ENCODE assay signal across 16 cellular contexts in genomic region chr5:37739817-37740261, GRCh38.
DNase-seq lines count a peak whose midpoint lies in the region; ATAC-seq and TF ChIP-seq lines count a peak whose summit lies in the region.
"Had no signal": no experiment of that assay in that cellular context is flagged by ENCODE, and none has a peak within 500 bp of the region (broad histone marks: within the 10 kb centered on the region; RNA-seq: fewer than 3 reads in every experiment).

No MANE protein-coding gene starts in this region.

- H3K36me3 ChIP-seq in SK-N-MC (ENCODE audit: insufficient read depth, low read length), result peaks cover 29% of the 10 kb centered on the region
- no peaks in the 10 kb centered on the region for H3K36me3 ChIP-seq in skeletal muscle satellite cell (ENCODE audit: insufficient read depth, low read length)
- H3K36me3 ChIP-seq in psoas muscle (ENCODE audit: insufficient read depth in 1 of 2, low read depth in 1 of 2), result no peaks in the 10 kb centered on the region
- H3K36me3 ChIP-seq: colonic mucosa had no signal

- H3K9ac ChIP-seq in SK-N-MC (ENCODE audit: insufficient read length) (peak overlapping the region; percentile 21), skeletal muscle satellite cell (ENCODE audit: low read depth, low read length) (peak overlapping the region; percentile 73)

- intact Hi-C loops in psoas muscle (cut with DNase I), result loop anchor here in 1 of 2 donors (5.0 kb wide), 1 partner anchor 72 kb away; no protein-coding TSS in a partner anchor

- H3K4me1 ChIP-seq in skeletal muscle satellite cell (ENCODE audit: control insufficient read depth, insufficient read depth, low read length), result peaks cover 47% of the 10 kb centered on the region
- H3K4me1 ChIP-seq in psoas muscle, result peaks cover 47% of the 10 kb centered on the region

- H3K9me3 ChIP-seq in SK-N-MC (ENCODE audit: low read depth, low read length) (no peaks in the 10 kb centered on the region), skeletal muscle satellite cell (replicated peaks; ENCODE audit: low read length) (no peaks in the 10 kb centered on the region), psoas muscle (no peaks in the 10 kb centered on the region)
- H3K9me3 ChIP-seq: colonic mucosa had no signal

- peak overlapping the region; percentile 63 for H3K4me2 ChIP-seq in skeletal muscle satellite cell (ENCODE audit: low read length)

- DNase-seq in EL, result peak; percentile 58
- peak; percentile 39 for DNase-seq in SK-N-MC (ENCODE audit: low read depth, low spot score)
- DNase-seq in fibroblast of pulmonary artery (ENCODE audit: low read depth), result peak; percentile 80
- no peak for DNase-seq in NCI-H2029 treated with DMSO at 0.1 percent for 48 hours (lab: John Stamatoyannopoulos, UW)
- DNase-seq in HuH-7.5 (ENCODE audit: low spot score), result no peak
- no peak for DNase-seq in kidney tubule cell (ENCODE audit: low spot score)
- DNase-seq in psoas muscle, result no peak
- DNase-seq: CD4-positive, CD25-positive, alpha-beta regulatory T cell; colonic mucosa; NCI-H1417; stimulated activated CD4-positive, alpha-beta T cell treated with anti-CD3 and anti-CD28 coated beads, Interleukin-12 subunit alpha, Interleukin-12 subunit beta, amount 100 ng/mL, for 4 hours; T-helper 1 cell; trophoblast cell had no signal

- H3K27me3 ChIP-seq in skeletal muscle satellite cell (ENCODE audit: control insufficient read depth, insufficient read depth, low read length) (no peaks in the 10 kb centered on the region), psoas muscle (ENCODE audit: insufficient read depth in 3 of 3, low read length in 2 of 3) (no peaks in the 10 kb centered on the region)
- H3K27me3 ChIP-seq: colonic mucosa had no signal

- H3K27ac ChIP-seq in SK-N-MC (peak overlapping the region; percentile 84), psoas muscle (no peak overlapping the region)
- H3K27ac ChIP-seq: colonic mucosa had no signal

- ATAC-seq in psoas muscle, result no peak
- ATAC-seq: activated CD4-positive, CD25-positive, alpha-beta regulatory T cell treated with anti-CD3 and anti-CD28 coated beads, Interleukin-2, amount 50 U/mL, for 24 hours; activated naive CD4-positive, alpha-beta T cell treated with anti-CD3 and anti-CD28 coated beads, Interleukin-2, amount 50 U/mL, for 72 hours had no signal

- H3K4me3 ChIP-seq in SK-N-MC, result no peak overlapping the region
- no peak overlapping the region for H3K4me3 ChIP-seq in fibroblast of pulmonary artery (replicated peaks; ENCODE audit: low read depth, low read length)
- H3K4me3 ChIP-seq in skeletal muscle satellite cell (ENCODE audit: low read length), result no peak overlapping the region
- no peak overlapping the region for H3K4me3 ChIP-seq in psoas muscle
- H3K4me3 ChIP-seq: colonic mucosa had no signal

- TF ChIP-seq CTCF in fibroblast of pulmonary artery (IDR thresholded peaks at IDR 0.05; ENCODE audit: low read length, missing control alignments) (no peak), psoas muscle (IDR thresholded peaks at IDR 0.05) (no peak)

- WGBS in psoas muscle, 3 donors, result 53 to 69% (median 55%) methylated on average over 2 of the region's 2 CpGs

Comparison
In these comparisons a context has a peak if more than half of its experiments do, and no peak if none do; other contexts are left out.
1. DNase-seq: peak in EL (single experiment), SK-N-MC (single experiment) and fibroblast of pulmonary artery (single experiment); none in NCI-H2029 treated with DMSO at 0.1 percent for 48 hours (single experiment), HuH-7.5 (single experiment), kidney tubule cell (single experiment) and psoas muscle (0 of 2).